ENCODE assay signal across 20 cellular contexts in the genomic region with DNA sequence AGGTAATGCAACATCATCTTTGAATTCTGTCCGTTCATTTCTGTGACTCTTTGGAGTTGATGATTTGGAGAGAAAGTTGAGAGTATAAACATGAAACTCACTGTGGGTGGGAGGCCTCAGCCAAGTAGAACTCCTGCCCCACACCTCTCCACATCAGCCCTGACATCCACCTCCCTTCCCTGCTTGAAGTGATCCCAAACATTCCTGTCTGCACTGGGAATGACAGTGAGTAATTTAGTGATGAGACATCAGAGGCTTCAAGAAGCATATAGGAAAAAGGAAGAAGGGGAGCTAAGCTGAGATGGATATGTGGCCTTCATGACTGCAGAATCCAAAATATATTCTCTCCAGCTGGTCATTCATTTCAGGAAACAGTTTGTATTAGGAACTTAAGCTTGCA.
DNase-seq lines count a peak whose midpoint lies in the region; ATAC-seq, FAIRE-seq and TF ChIP-seq lines count a peak whose summit lies in the region.
"Had no signal": no experiment of that assay in that cellular context is flagged by ENCODE, and none has a peak within 500 bp of the region (broad histone marks: within the 10 kb centered on the region; RNA-seq: fewer than 3 reads in every experiment).

No MANE protein-coding gene starts in this region.

- H3K27ac ChIP-seq in H1 (ENCODE audit: low read depth, low read length), result no peak overlapping the region
- no peak overlapping the region for H3K27ac ChIP-seq in pancreas

- no peaks in the 10 kb centered on the region for H3K79me2 ChIP-seq in H1 (ENCODE audit: control insufficient read depth in 1 of 2, insufficient read depth in 2 of 2, low read length in 2 of 2)

- peaks cover 6% of the 10 kb centered on the region; the same call in 1 of the 2 replicates for H3K23me2 ChIP-seq in H1 (ENCODE audit: low read depth, low read length)

- intact Hi-C loops in pancreas (cut with DNase I), result no loop called here

- no peak overlapping the region for H2BK15ac ChIP-seq in H1 (ENCODE audit: low read length)

- no peaks in the 10 kb centered on the region for H3K27me3 ChIP-seq in H1 (replicated peaks in 1 of 4; ENCODE audit: control insufficient read depth in 3 of 4, extremely low read depth in 1 of 4, insufficient read depth in 3 of 4, low read length in 3 of 4)
- no peaks in the 10 kb centered on the region for H3K27me3 ChIP-seq in pancreas
- H3K27me3 ChIP-seq: BLaER1 treated with 17β-estradiol and CSF1 and Interleukin-3, amounts not matched to agents 10 nM and 100 nM had no signal

- TF ChIP-seq POLR2A in H1 (IDR thresholded peaks at IDR 0.05; ENCODE audit: control extremely low read depth in 1 of 2, low read depth in 2 of 2, low read length in 2 of 2), result no peak

- no peak overlapping the region for H3K23ac ChIP-seq in H1 (ENCODE audit: insufficient read length)

- H4K8ac ChIP-seq in H1 (ENCODE audit: extremely low read depth, insufficient read depth, low read length), result no peak overlapping the region

- H4K20me1 ChIP-seq in H1 (replicated peaks in 1 of 2; ENCODE audit: control insufficient read depth in 1 of 2, insufficient read depth in 2 of 2, low read length in 2 of 2), result peaks cover 0 to 3% of the 10 kb centered on the region in 2 experiments
- H4K20me1 ChIP-seq: BLaER1 treated with 17β-estradiol and CSF1 and Interleukin-3, amounts not matched to agents 10 nM and 100 nM had no signal

- H3K36me3 ChIP-seq in H1 (ENCODE audit: control insufficient read depth in 2 of 4, insufficient read depth in 4 of 4, low read length in 3 of 4) (no peaks in the 10 kb centered on the region), pancreas (no peaks in the 10 kb centered on the region)
- H3K36me3 ChIP-seq: BLaER1 treated with 17β-estradiol and CSF1 and Interleukin-3, amounts not matched to agents 10 nM and 100 nM; HAP-1 had no signal

- 88% methylated on average over 1 of the region's 1 CpG; no CpG with 5 or more reads in 1 of the 2 experiments for WGBS in H1 (ENCODE audit: extremely low coverage in 1 of 2, insufficient coverage in 1 of 2, insufficient read length in 1 of 2, insufficient replicate concordance in 2 of 2, low coverage in 1 of 2, low lambda C conversion rate in 2 of 2, missing lambda C conversion rate in 1 of 2), 2 experiments
- WGBS in pancreas, 2 donors, result 55 to 61% methylated on average over 1 of the region's 1 CpG

- TF ChIP-seq RAD21 in H1 (IDR thresholded peaks at IDR 0.05 in 1 of 2, conservative IDR thresholded peaks at IDR 0.05 in 1 of 2; ENCODE audit: low read depth in 2 of 2, low read length in 2 of 2), result no peak

- no peak overlapping the region for H3K4me2 ChIP-seq in H1 (ENCODE audit: insufficient read depth in 1 of 2, low read depth in 2 of 2, low read length in 2 of 2)

- FAIRE-seq in H1 (lab: Jason Lieb, UNC) (no peak), urothelium cell line (lab: Jason Lieb, UNC) (peak; percentile 55), pancreas (lab: Jason Lieb, UNC) (no peak)
- FAIRE-seq: GM12892, HepG2, HTR-8/SVneo had no signal

- TF ChIP-seq EP300 in H1 (IDR thresholded peaks at IDR 0.05; ENCODE audit: borderline replicate concordance in 1 of 2, low read depth in 2 of 2, low read length in 2 of 2), result no peak

- H2BK120ac ChIP-seq in H1 (replicated peaks; ENCODE audit: low read depth, low read length), result no peak overlapping the region

- no peaks in the 10 kb centered on the region for H3K79me1 ChIP-seq in H1 (ENCODE audit: low read depth, low read length)

- no peak overlapping the region for H2BK12ac ChIP-seq in H1 (ENCODE audit: low read depth, low read length)

- peaks cover 0 to 10% (median 2%) of the 10 kb centered on the region in 4 experiments; a peak in 2 of 7 replicates for H3K4me1 ChIP-seq in H1 (replicated peaks in 1 of 4; ENCODE audit: control insufficient read depth in 3 of 4, insufficient read depth in 4 of 4, low read length in 3 of 4)
- H3K4me1 ChIP-seq in pancreas, result no peaks in the 10 kb centered on the region
- H3K4me1 ChIP-seq: HAP-1 had no signal

- no peak overlapping the region for H3K56ac ChIP-seq in H1 (replicated peaks; ENCODE audit: insufficient read length, low read depth, low read length)

- POLR2A ChIA-PET in H1 (lab: Charles Lee; ENCODE audit: partially characterized antibody), result no interaction called here

- H2AK5ac ChIP-seq in H1 (ENCODE audit: low read depth, low read length), result no peak overlapping the region

- H3K4me3 ChIP-seq in H1 (ENCODE audit: extremely low read depth in 1 of 4, insufficient read depth in 2 of 4, low read depth in 3 of 4, low read length in 4 of 4) (no peak overlapping the region), pancreas (no peak overlapping the region)
- H3K4me3 ChIP-seq: BLaER1 treated with 17β-estradiol and CSF1 and Interleukin-3, amounts not matched to agents 10 nM and 100 nM; HAP-1 had no signal

- CTCF ChIA-PET in H1 (lab: Charles Lee; ENCODE audit: partially characterized antibody), result interaction anchor here (1.0 kb wide), 1 partner anchor 144 kb away, joined by 4 read pairs; no protein-coding TSS in a partner anchor

- H3K18ac ChIP-seq in H1 (ENCODE audit: extremely low read depth, low read length), result no peak overlapping the region

- no peak overlapping the region for H4K5ac ChIP-seq in H1 (ENCODE audit: insufficient read length, low read depth, low read length)

- H3K9me3 ChIP-seq in H1 (ENCODE audit: insufficient read depth in 2 of 2, low read depth in 1 of 2, low read length in 1 of 2), result no peaks in the 10 kb centered on the region
- H3K9me3 ChIP-seq in pancreas, result no peaks in the 10 kb centered on the region
- H3K9me3 ChIP-seq: HAP-1 had no signal

- TF ChIP-seq CTCF in H1 (IDR thresholded peaks at IDR 0.05; ENCODE audit: control extremely low read depth in 1 of 3, insufficient read depth in 1 of 3, low read depth in 1 of 3, low read length in 3 of 3) (no peak), pancreas (IDR thresholded peaks at IDR 0.05) (no peak)

- no peak for ATAC-seq in pancreas
- no peak for ATAC-seq in GM21423 (IDR thresholded peaks at IDR 0.05; ENCODE audit: unreplicated experiment)
- ATAC-seq: HepG2 had no signal

- no peak overlapping the region for H2BK5ac ChIP-seq in H1 (ENCODE audit: low read depth, low read length)

- DNase-seq in HT1080 (ENCODE audit: low read depth) (peak; percentile 31), H1 (ENCODE audit: low read depth in 1 of 2, low spot score in 2 of 2) (no peak), left kidney (ENCODE audit: low read depth, low spot score) (peak; percentile 9), urothelium cell line (ENCODE audit: low spot score) (peak; percentile 31), DMS53 (lab: John Stamatoyannopoulos, UW) (no peak), pancreas (no peak)
- DNase-seq: ACHN; Calu3; CD4-positive, CD25-positive, alpha-beta regulatory T cell; DMS 273 treated with DMSO at 0.1 percent for 48 hours; DMS79; EL; GDM1; GOT3 had no signal

- no peak overlapping the region for H2BK20ac ChIP-seq in H1 (ENCODE audit: low read length)

- H3K9ac ChIP-seq in H1 (replicated peaks in 1 of 4; ENCODE audit: extremely low read depth in 1 of 4, low read depth in 3 of 4, low read length in 3 of 4), result no peak overlapping the region
- H3K9ac ChIP-seq: BLaER1 treated with 17β-estradiol and CSF1 and Interleukin-3, amounts not matched to agents 10 nM and 100 nM had no signal

- H3K14ac ChIP-seq in H1 (ENCODE audit: insufficient read length), result no peak overlapping the region

- H4K91ac ChIP-seq in H1 (replicated peaks; ENCODE audit: insufficient read length, low read length), result no peak overlapping the region

- H3K4ac ChIP-seq in H1 (replicated peaks; ENCODE audit: insufficient read length, low read depth, low read length), result no peak overlapping the region

- 0 out of 2 replicates have a peak overlapping the region, but pooled peaks have one; percentile 16 for H2AFZ ChIP-seq in H1 (ENCODE audit: low read length)

TF ChIP-seq in H1, 55 proteins besides CTCF, POLR2A, EP300 and RAD21:
- TF ChIP-seq CREB1 (IDR thresholded peaks at IDR 0.05) (no peak), KDM5A (IDR thresholded peaks at IDR 0.05; ENCODE audit: low read length) (no peak), SRF (IDR thresholded peaks at IDR 0.05; ENCODE audit: low read depth, low read length) (no peak), PHF8 (conservative IDR thresholded peaks at IDR 0.05; ENCODE audit: low read depth, low read length) (no peak), POLR2AphosphoS5 (IDR thresholded peaks at IDR 0.05; ENCODE audit: low read depth, low read length) (no peak), SUZ12 (IDR thresholded peaks at IDR 0.05; ENCODE audit: low read length) (no peak), JUND (IDR thresholded peaks at IDR 0.05; ENCODE audit: low read length) (no peak), POU5F1 (IDR thresholded peaks at IDR 0.05; ENCODE audit: low read depth, low read length) (no peak), KDM1A (IDR thresholded peaks at IDR 0.05; ENCODE audit: borderline replicate concordance, low read length) (no peak), TBP (IDR thresholded peaks at IDR 0.05; ENCODE audit: low read depth, low read length) (no peak), KDM4A (IDR thresholded peaks at IDR 0.05; ENCODE audit: low read depth, low read length, severe bottlenecking) (no peak), HDAC6 (IDR thresholded peaks at IDR 0.05; ENCODE audit: low read depth, low read length) (no peak), NRF1 (IDR thresholded peaks at IDR 0.05; ENCODE audit: low read depth, low read length) (no peak), ASH2L (IDR thresholded peaks at IDR 0.05; ENCODE audit: low read length) (no peak), CEBPB (IDR thresholded peaks at IDR 0.05; ENCODE audit: low read depth, low read length) (no peak)
- TF ChIP-seq, protein P1, sequence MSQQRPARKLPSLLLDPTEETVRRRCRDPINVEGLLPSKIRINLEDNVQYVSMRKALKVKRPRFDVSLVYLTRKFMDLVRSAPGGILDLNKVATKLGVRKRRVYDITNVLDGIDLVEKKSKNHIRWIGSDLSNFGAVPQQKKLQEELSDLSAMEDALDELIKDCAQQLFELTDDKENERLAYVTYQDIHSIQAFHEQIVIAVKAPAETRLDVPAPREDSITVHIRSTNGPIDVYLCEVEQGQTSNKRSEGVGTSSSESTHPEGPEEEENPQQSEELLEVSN (IDR thresholded peaks at IDR 0.05), result no peak
- TF ChIP-seq, protein P2, sequence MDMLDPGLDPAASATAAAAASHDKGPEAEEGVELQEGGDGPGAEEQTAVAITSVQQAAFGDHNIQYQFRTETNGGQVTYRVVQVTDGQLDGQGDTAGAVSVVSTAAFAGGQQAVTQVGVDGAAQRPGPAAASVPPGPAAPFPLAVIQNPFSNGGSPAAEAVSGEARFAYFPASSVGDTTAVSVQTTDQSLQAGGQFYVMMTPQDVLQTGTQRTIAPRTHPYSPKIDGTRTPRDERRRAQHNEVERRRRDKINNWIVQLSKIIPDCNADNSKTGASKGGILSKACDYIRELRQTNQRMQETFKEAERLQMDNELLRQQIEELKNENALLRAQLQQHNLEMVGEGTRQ (IDR thresholded peaks at IDR 0.05; ENCODE audit: low read length), result no peak
TF ChIP-seq in H1: peak in this region for 0.

Comparison
In these comparisons a context has a peak if more than half of its experiments do, and no peak if none do; other contexts are left out.
1. DNase-seq: peak in HT1080 (single experiment), left kidney (single experiment) and urothelium cell line (single experiment); none in H1 (0 of 2), DMS53 (single experiment) and pancreas (0 of 6).